Comparison of ENCODE assay signal across 13 cellular contexts in genomic region chr18:23593720-23594119, GRCh38. TPM values are rescaled to one million over a fixed set of nuclear protein-coding genes. Genes with fewer than 3 reads are reported as not detected.
DNase-seq lines count a peak whose midpoint lies in the region; ATAC-seq, FAIRE-seq and TF ChIP-seq lines count a peak whose summit lies in the region.
"Had no signal": no experiment of that assay in that cellular context is flagged by ENCODE, and none has a peak within 500 bp of the region (broad histone marks: within the 10 kb centered on the region; RNA-seq: fewer than 3 reads in every experiment).

No MANE protein-coding gene starts in this region.

- H3K27ac ChIP-seq in keratinocyte (ENCODE audit: control insufficient read depth, insufficient read depth, low read length) (peak overlapping the region; percentile 37), neuronal stem cell (replicated peaks; ENCODE audit: low read length) (no peak overlapping the region)

- H3K36me3 ChIP-seq in keratinocyte (ENCODE audit: control insufficient read depth in 2 of 2, extremely low read depth in 1 of 2, insufficient read depth in 2 of 2, low read length in 2 of 2) (no peaks in the 10 kb centered on the region), neuronal stem cell (replicated peaks in 1 of 2; ENCODE audit: control insufficient read depth in 2 of 2, insufficient read depth in 2 of 2, low read length in 2 of 2) (no peaks in the 10 kb centered on the region)
- H3K36me3 ChIP-seq: heart right ventricle had no signal

- DNase-seq in AG08395 (ENCODE audit: low spot score) (peak; percentile 88), H54 (ENCODE audit: insufficient read length, low spot score) (peak; percentile 40), astrocyte of the hippocampus (ENCODE audit: low read depth, low spot score) (peak; percentile 66), keratinocyte (ENCODE audit: low read depth, low spot score) (peak; percentile 65), neuronal stem cell (ENCODE audit: low spot score) (no peak), ecto neural progenitor cell (ENCODE audit: low spot score) (no peak)
- no peak for DNase-seq in stimulated activated CD4-positive, alpha-beta T cell treated with anti-CD3 and anti-CD28 coated beads, Interleukin-12 subunit alpha, Interleukin-12 subunit beta, amount 100 ng/mL, for 4 hours
- DNase-seq: activated T-cell treated with anti-CD3 and anti-CD28 coated beads, Interleukin-2, amount 50 U/mL, for 24 hours; heart right ventricle; NCI-H1436 treated with DMSO at 0.1 percent for 48 hours; NK-92 treated with Interleukin-12 subunit alpha and Interleukin-12 subunit beta, amount 100 ng/mL, for 24 hours; T1000 had no signal

- H3K4me3 ChIP-seq in keratinocyte (ENCODE audit: control insufficient read depth in 2 of 3, extremely low read depth in 1 of 3, insufficient read depth in 2 of 3, low read depth in 1 of 3, low read length in 3 of 3), result no peak overlapping the region
- no peak overlapping the region for H3K4me3 ChIP-seq in neuronal stem cell (ENCODE audit: low read length in 2 of 2)
- H3K4me3 ChIP-seq: heart right ventricle had no signal

- no peaks in the 10 kb centered on the region for H4K20me1 ChIP-seq in keratinocyte (ENCODE audit: control insufficient read depth, extremely low read depth, insufficient read depth, low read length)

- H2AFZ ChIP-seq in keratinocyte (ENCODE audit: control insufficient read depth, low read length) (no peak overlapping the region), neuronal stem cell (ENCODE audit: low read length) (no peak overlapping the region)

- H4K8ac ChIP-seq in neuronal stem cell (ENCODE audit: low read depth, low read length), result no peak overlapping the region

- H3K4ac ChIP-seq in neuronal stem cell (ENCODE audit: low read length), result no peak overlapping the region

- H3K4me2 ChIP-seq in keratinocyte (ENCODE audit: control insufficient read depth, extremely low read depth, insufficient read depth, low read depth, low read length) (no peak overlapping the region), neuronal stem cell (ENCODE audit: insufficient read depth, low read length, poor library complexity, severe bottlenecking) (no peak overlapping the region)

- no peak overlapping the region for H4K91ac ChIP-seq in neuronal stem cell (ENCODE audit: low read depth, low read length, poor library complexity)

- no peak for TF ChIP-seq POLR2A in H54 (IDR thresholded peaks at IDR 0.05; ENCODE audit: low read depth, low read length)

- H3K18ac ChIP-seq in neuronal stem cell (ENCODE audit: low read length), result no peak overlapping the region

- H3K9me1 ChIP-seq in keratinocyte (ENCODE audit: control insufficient read depth, extremely low read depth, insufficient read depth, low read length), result no peaks in the 10 kb centered on the region

- H3K9me3 ChIP-seq in keratinocyte (ENCODE audit: control insufficient read depth, low read depth, low read length) (no peaks in the 10 kb centered on the region), neuronal stem cell (replicated peaks in 1 of 2; ENCODE audit: control insufficient read depth in 2 of 2, insufficient read depth in 1 of 2, low read depth in 1 of 2, low read length in 2 of 2) (no peaks in the 10 kb centered on the region)
- H3K9me3 ChIP-seq: heart right ventricle had no signal

- no peak overlapping the region for H2BK120ac ChIP-seq in neuronal stem cell (ENCODE audit: low read depth, low read length)

- ATAC-seq in HG03159 (IDR thresholded peaks at IDR 0.05; ENCODE audit: unreplicated experiment), result no peak
- ATAC-seq: heart right ventricle had no signal

- H3K23ac ChIP-seq in neuronal stem cell (ENCODE audit: low read depth, low read length, poor library complexity), result no peak overlapping the region

- H2BK15ac ChIP-seq in neuronal stem cell (ENCODE audit: low read length), result no peak overlapping the region

- no peak overlapping the region for H2AK5ac ChIP-seq in neuronal stem cell (ENCODE audit: low read depth, low read length)

- FAIRE-seq in H54 (lab: Jason Lieb, UNC) (peak; percentile 93), keratinocyte (lab: Jason Lieb, UNC) (peak; percentile 92)

- no peak overlapping the region for H2BK5ac ChIP-seq in neuronal stem cell (ENCODE audit: low read length)

- H3K4me1 ChIP-seq in keratinocyte (ENCODE audit: control insufficient read depth, extremely low read depth, insufficient read depth, low read length) (peaks cover 25% of the 10 kb centered on the region), neuronal stem cell (ENCODE audit: control insufficient read depth in 2 of 2, insufficient read depth in 1 of 2, low read depth in 1 of 2, low read length in 2 of 2) (peaks cover 0 to 3% of the 10 kb centered on the region in 2 donors)

- no peak overlapping the region for H3K14ac ChIP-seq in neuronal stem cell (ENCODE audit: low read length)

- dilution Hi-C loops in keratinocyte (cut with MboI; ENCODE audit: extremely low pct_ligation_motif_present, low sequenced_read_pairs), result no loop called here

- TF ChIP-seq CTCF in keratinocyte (optimal IDR thresholded peaks at IDR 0.05 in 1 of 3, IDR thresholded peaks at IDR 0.05 in 1 of 3, conservative IDR thresholded peaks at IDR 0.05 in 1 of 3; ENCODE audit: extremely low read depth in 1 of 3, insufficient read depth in 2 of 3, low read length in 3 of 3), result no peak

- no peaks in the 10 kb centered on the region for H3K27me3 ChIP-seq in keratinocyte (ENCODE audit: control insufficient read depth, extremely low read depth, insufficient read depth, low read length)
- peaks cover 0 to 5% (median 0%) of the 10 kb centered on the region in 3 experiments for H3K27me3 ChIP-seq in neuronal stem cell (ENCODE audit: control insufficient read depth in 3 of 3, insufficient read depth in 3 of 3, low read depth in 1 of 3, low read length in 3 of 3)

- no peak overlapping the region for H3K9ac ChIP-seq in keratinocyte (ENCODE audit: control insufficient read depth, extremely low read depth, insufficient read depth, low read length)
- no peak overlapping the region for H3K9ac ChIP-seq in neuronal stem cell (ENCODE audit: low read depth, low read length, poor library complexity)

- no CpG with 5 or more reads among the region's 2 CpGs for WGBS in neuronal stem cell (ENCODE audit: extremely low coverage in 2 of 2, insufficient read length in 2 of 2, insufficient replicate concordance in 1 of 2), 2 donors

- no peaks in the 10 kb centered on the region for H3K79me1 ChIP-seq in neuronal stem cell (ENCODE audit: low read depth, low read length)

- no peak overlapping the region for H2BK12ac ChIP-seq in neuronal stem cell (ENCODE audit: low read length)

- no peaks in the 10 kb centered on the region for H3K79me2 ChIP-seq in keratinocyte (ENCODE audit: control insufficient read depth, insufficient read depth, low read length)

RNA-seq across cellular contexts. Expression of gene NPC1, which starts 7.4 kb away (rescaled TPM):
- polyA plus RNA-seq in keratinocyte, result 43.0 to 57.8 TPM (median 49.9 TPM) in 3 replicates
- 67.7 TPM for polyA plus RNA-seq in keratinocyte (2011; ENCODE audit: low read depth)
- 16.7 and 21.3 TPM in 2 replicates for polyA plus RNA-seq in keratinocyte (2011; cell fraction: cytosol; rRNA removed)
- polyA plus RNA-seq in keratinocyte (2011; cell fraction: nucleus; rRNA removed), result 137 and 162 TPM in 2 replicates
- polyA plus RNA-seq in keratinocyte (2012; ENCODE audit: low replicate concordance), result 36.4 and 73.2 TPM in 2 replicates
- 114 to 172 TPM (median 130 TPM) in 3 replicates for polyA minus RNA-seq in keratinocyte
- polyA minus RNA-seq in keratinocyte (2011; cell fraction: cytosol; rRNA and poly(A)+ RNA removed), result 45.1 TPM
- 175 and 222 TPM in 2 replicates for polyA minus RNA-seq in keratinocyte (2011; cell fraction: nucleus; rRNA and poly(A)+ RNA removed)
- polyA plus RNA-seq in neuronal stem cell (2013, experiment 1 of 2), result 21.0 TPM
- 21.8 TPM for polyA plus RNA-seq in neuronal stem cell (2013, experiment 2 of 2)

Comparison
In these comparisons a context has a peak if more than half of its experiments do, and no peak if none do; other contexts are left out.
1. DNase-seq: peak in AG08395 (single experiment), H54 (single experiment), astrocyte of the hippocampus (single experiment) and keratinocyte (single experiment); none in stimulated activated CD4-positive, alpha-beta T cell treated with anti-CD3 and anti-CD28 coated beads, Interleukin-12 subunit alpha, Interleukin-12 subunit beta, amount 100 ng/mL, for 4 hours (single experiment), neuronal stem cell (single experiment) and ecto neural progenitor cell (single experiment).